8 cellular contexts compared by ENCODE assay signal in genomic region chr6:4732691-4733315, GRCh38. TPM values are rescaled to one million over a fixed set of nuclear protein-coding genes. Genes with fewer than 3 reads are reported as not detected.
A peak's percentile ranks its signal among the peaks of the same experiment; 100 is the strongest.
DNase-seq lines count a peak whose midpoint lies in the region; FAIRE-seq and TF ChIP-seq lines count a peak whose summit lies in the region.

No MANE protein-coding gene starts in this region.

- no peak for TF ChIP-seq EP300 in esophagus muscularis mucosa (IDR thresholded peaks at IDR 0.05)

- no peak for TF ChIP-seq POLR2A in Peyer's patch (IDR thresholded peaks at IDR 0.05)
- no peak for TF ChIP-seq POLR2A in esophagus muscularis mucosa (IDR thresholded peaks at IDR 0.05; ENCODE audit: low read depth)
- no peak for TF ChIP-seq POLR2A in GM12892 (IDR thresholded peaks at IDR 0.05; ENCODE audit: low read depth, low read length)

- intact Hi-C loops in esophagus muscularis mucosa (cut with DNase I), result no loop called here

- WGBS in esophagus muscularis mucosa, result 38% methylated on average over 8 of the region's 10 CpGs

- H3K36me3 ChIP-seq in Peyer's patch, result no peaks in the 10 kb centered on the region
- no peaks in the 10 kb centered on the region for H3K36me3 ChIP-seq in esophagus muscularis mucosa
- H3K36me3 ChIP-seq in MM.1S (replicated peaks; ENCODE audit: insufficient read depth, low read length), result no peaks in the 10 kb centered on the region

- no peak overlapping the region for H3K4me2 ChIP-seq in MM.1S (ENCODE audit: low read depth, low read length)

- H3K27ac ChIP-seq in Peyer's patch (no peak overlapping the region), esophagus muscularis mucosa (replicated peaks in 1 of 4) (no peak overlapping the region), MM.1S (ENCODE audit: low read length) (no peak overlapping the region)

- no peaks in the 10 kb centered on the region for H3K79me2 ChIP-seq in MM.1S (ENCODE audit: low read length)

- H3K9me2 ChIP-seq in MM.1S (replicated peaks; ENCODE audit: insufficient read depth, low read length), result no peaks in the 10 kb centered on the region

- H4K20me1 ChIP-seq in MM.1S (ENCODE audit: insufficient read depth, low read length), result no peaks in the 10 kb centered on the region

- H3K9ac ChIP-seq in MM.1S (ENCODE audit: low read length), result no peak overlapping the region

- DNase-seq in EL (peak; percentile 96), Peyer's patch (peak in 2 of 3 donors; percentile 54 to 59), esophagus muscularis mucosa (ENCODE audit: extremely low spot score) (peak; percentile 37), non-pigmented ciliary epithelial cell (ENCODE audit: low read depth) (peak; percentile 86), NCI-H1930 (lab: John Stamatoyannopoulos, UW) (no peak), MM.1S (no peak), GM12892 (ENCODE audit: insufficient read length) (no peak)
- no peak for DNase-seq in activated CD4-positive, alpha-beta T cell treated with anti-CD3 and anti-CD28 coated beads, Interleukin-2, amount 50 U/mL, for 48 hours

- no peaks in the 10 kb centered on the region for H3K9me3 ChIP-seq in Peyer's patch
- H3K9me3 ChIP-seq in esophagus muscularis mucosa, result no peaks in the 10 kb centered on the region
- H3K9me3 ChIP-seq in MM.1S (replicated peaks; ENCODE audit: insufficient read depth, low read length), result no peaks in the 10 kb centered on the region

- H3F3A ChIP-seq in MM.1S (ENCODE audit: insufficient read depth, low read length), result no peaks in the 10 kb centered on the region

- TF ChIP-seq CTCF in Peyer's patch (IDR thresholded peaks at IDR 0.05), result no peak
- TF ChIP-seq CTCF in esophagus muscularis mucosa (IDR thresholded peaks at IDR 0.05), result no peak
- TF ChIP-seq CTCF in MM.1S (IDR thresholded peaks at IDR 0.05; ENCODE audit: low read length), result no peak

- no peaks in the 10 kb centered on the region for H3K27me3 ChIP-seq in Peyer's patch
- no peaks in the 10 kb centered on the region for H3K27me3 ChIP-seq in esophagus muscularis mucosa
- no peaks in the 10 kb centered on the region for H3K27me3 ChIP-seq in MM.1S (replicated peaks; ENCODE audit: insufficient read depth, low read length)

- no peak overlapping the region for H2AFZ ChIP-seq in MM.1S (ENCODE audit: low read length)

- peak overlapping the region in 2 of 4 donors; percentile 29 to 34 for H3K4me3 ChIP-seq in Peyer's patch
- peak overlapping the region; percentile 31 to 47 (median 38) for H3K4me3 ChIP-seq in esophagus muscularis mucosa
- no peak overlapping the region for H3K4me3 ChIP-seq in MM.1S (ENCODE audit: low read length)

- FAIRE-seq in GM12892 (lab: Jason Lieb, UNC), result no peak

- H3K4me1 ChIP-seq in Peyer's patch (peaks cover 0 to 14% (median 1%) of the 10 kb centered on the region in 4 donors), esophagus muscularis mucosa (peaks cover 0 to 10% (median 9%) of the 10 kb centered on the region in 4 donors), MM.1S (ENCODE audit: low read length) (peaks cover 6% of the 10 kb centered on the region)

RNA-seq across cellular contexts. Expression of gene CDYL, which starts 43.4 kb away (rescaled TPM):
- total RNA-seq in Peyer's patch (10 to 100 TPM; 31.2 to 77.6 (median 35.2) TPM), esophagus muscularis mucosa (10 to 100 TPM; 41.9 to 52.3 (median 45.7) TPM)
- polyA plus RNA-seq in GM12892 (2012; ENCODE audit: missing spikeins), result 18.0 TPM

Comparison
In these comparisons a context has a peak if more than half of its experiments do, and no peak if none do; other contexts are left out.
1. DNase-seq: peak in EL (single experiment), Peyer's patch (2 of 3), esophagus muscularis mucosa (single experiment) and non-pigmented ciliary epithelial cell (single experiment); none in NCI-H1930 (0 of 2), activated CD4-positive, alpha-beta T cell treated with anti-CD3 and anti-CD28 coated beads, Interleukin-2, amount 50 U/mL, for 48 hours (0 of 2), MM.1S (single experiment) and GM12892 (single experiment).